15 cellular contexts compared by ENCODE assay signal in genomic region chr11:102399189-102399588, GRCh38.
"Had no signal": no experiment of that assay in that cellular context is flagged by ENCODE, and none has a peak within 500 bp of the region (broad histone marks: within the 10 kb centered on the region; RNA-seq: fewer than 3 reads in every experiment).

No MANE protein-coding gene starts in this region.

- ATAC-seq: natural killer cell had no signal

- DNase-seq: activated CD4-positive, alpha-beta T cell treated with anti-CD3 and anti-CD28 coated beads, Interleukin-2, amount 50 U/mL, for 1 hour; activated CD4-positive, CD25-positive, alpha-beta regulatory T cell; aorta; brain microvascular endothelial cell; central memory CD4-positive, alpha-beta T cell; dorsolateral prefrontal cortex; foreskin fibroblast; mesenchymal stem cell; natural killer cell; stimulated activated CD4-positive, alpha-beta T cell treated with anti-CD3 and anti-CD28 coated beads, Interleukin-1b, Interleukin-23, amount 100 ng/mL, for 48 hours; stimulated activated naive CD4-positive, alpha-beta T cell treated with Interleukin-2 at 50 U/mL for 16 hours; T-helper 9 cell; trophoblast cell had no signal

- H3K27ac Mint-ChIP-seq: natural killer cell had no signal

- FAIRE-seq: colon had no signal

- H3K4me3 Mint-ChIP-seq: activated T-helper 1 cell treated with anti-CD3 and anti-CD28 coated beads, Interleukin-12 subunit alpha, Interleukin-12 subunit beta, Interleukin-2, Interleukin-4 antibody, amounts not matched to agents 30 ng/mL and 10 ng/mL and 1 ng/mL, durations not matched to agents 14 hours and 24 hours and 36 hours; natural killer cell had no signal

- H3K36me3 Mint-ChIP-seq: natural killer cell had no signal

- H3K9me3 Mint-ChIP-seq: activated T-helper 1 cell treated with anti-CD3 and anti-CD28 coated beads, Interleukin-12 subunit alpha, Interleukin-12 subunit beta, Interleukin-2, Interleukin-4 antibody, amounts not matched to agents 30 ng/mL and 10 ng/mL and 1 ng/mL, durations not matched to agents 14 hours and 24 hours and 36 hours; natural killer cell had no signal
